ENCODE assay signal across 14 cellular contexts in genomic region chr13:98468352-98468751, GRCh38.
A peak's percentile ranks its signal among the peaks of the same experiment; 100 is the strongest.
DNase-seq lines count a peak whose midpoint lies in the region; ATAC-seq and TF ChIP-seq lines count a peak whose summit lies in the region.
"Had no signal": no experiment of that assay in that cellular context is flagged by ENCODE, and none has a peak within 500 bp of the region (broad histone marks: within the 10 kb centered on the region; RNA-seq: fewer than 3 reads in every experiment).

No MANE protein-coding gene starts in this region.

- H3K9me3 ChIP-seq in A673 (ENCODE audit: low read depth, low read length, poor library complexity, severe bottlenecking) (no peaks in the 10 kb centered on the region), BE2C (no peaks in the 10 kb centered on the region), SJCRH30 (replicated peaks) (no peaks in the 10 kb centered on the region), right atrium auricular region (no peaks in the 10 kb centered on the region)
- H3K9me3 ChIP-seq: testis had no signal

- WGBS in lower leg skin, 2 donors, result 69 to 78% methylated on average over 3 of the region's 3 CpGs

- CTCF ChIA-PET in A673 (lab: Charles Lee), result interaction anchor here (0.6 to 1.1 kb wide), 2 partner anchors 8 to 140 kb away, joined by 3 to 4 read pairs; no protein-coding TSS in a partner anchor

- 0 out of 2 replicates have a peak, but pooled peaks have one; percentile 26 for TF ChIP-seq CTCF in A673 (conservative IDR thresholded peaks at IDR 0.05; ENCODE audit: low read depth, low read length)
- TF ChIP-seq CTCF in BE2C (IDR thresholded peaks at IDR 0.05; ENCODE audit: low read depth, low read length), result peak; percentile 17; the same call in 1 of the 2 replicates
- TF ChIP-seq CTCF in right atrium auricular region (IDR thresholded peaks at IDR 0.05), result no peak
- no peak for TF ChIP-seq CTCF in lower leg skin (IDR thresholded peaks at IDR 0.05)

- peaks cover 9% of the 10 kb centered on the region for H3K36me3 ChIP-seq in A673 (ENCODE audit: insufficient read depth, low read length, poor library complexity, severe bottlenecking)
- peaks cover 36% of the 10 kb centered on the region for H3K36me3 ChIP-seq in BE2C
- peaks cover 20% of the 10 kb centered on the region for H3K36me3 ChIP-seq in SJCRH30
- H3K36me3 ChIP-seq in right atrium auricular region, result peaks cover 13% of the 10 kb centered on the region

- POLR2A ChIA-PET in A673 (lab: Charles Lee; ENCODE audit: low non-redundant PET), result no interaction called here

- BruUV-seq in A673 (replicated peaks; lab: Mats Ljungman, UMichigan), result no TSS peak

- peaks cover 19% of the 10 kb centered on the region for H3K4me1 ChIP-seq in A673 (ENCODE audit: insufficient read depth, low read length, poor library complexity, severe bottlenecking)
- peaks cover 10% of the 10 kb centered on the region; the same call in 1 of the 2 replicates for H3K4me1 ChIP-seq in BE2C
- peaks cover 13% of the 10 kb centered on the region for H3K4me1 ChIP-seq in SJCRH30
- H3K4me1 ChIP-seq in right atrium auricular region, result peaks cover 0 to 61% of the 10 kb centered on the region in 2 donors

- intact Hi-C loops in A673 (cut with micrococcal nuclease; ENCODE audit: unreplicated experiment) (loop anchor here (5.0 kb wide), 1 partner anchor 204 kb away; no protein-coding TSS in a partner anchor), lower leg skin (cut with DNase I; ENCODE audit: low total_unique reads) (no loop called here)

- no peak for DNase-seq in A673 (ENCODE audit: low spot score)
- no peak for DNase-seq in BE2C
- peak; percentile 74 to 89 for DNase-seq in SJCRH30
- DNase-seq in right atrium auricular region (ENCODE audit: low spot score), result no peak
- no peak for DNase-seq in AG08396 (ENCODE audit: low spot score)
- DNase-seq in lower leg skin (ENCODE audit: low spot score in 2 of 2), result no peak
- DNase-seq: activated CD4-positive, alpha-beta T cell treated with anti-CD3 and anti-CD28 coated beads for 4 hours; hippocampal formation; IMR-90; NCI-H146; testis had no signal

- H3K27ac ChIP-seq in A673 (ENCODE audit: low read depth, low read length, poor library complexity, severe bottlenecking) (no peak overlapping the region), SJCRH30 (peak overlapping the region; percentile 39; the same call in 1 of the 2 replicates), right atrium auricular region (peak overlapping the region; percentile 0 to 63)
- H3K27ac ChIP-seq: testis had no signal

- no peak for TF ChIP-seq POLR2A in lower leg skin (IDR thresholded peaks at IDR 0.05)

- no peak for ATAC-seq in activated CD4-positive, CD25-positive, alpha-beta regulatory T cell treated with anti-CD3 and anti-CD28 coated beads, Interleukin-2, amount 50 U/mL, for 24 hours

- H3K4me3 ChIP-seq in A673 (ENCODE audit: low read depth, low read length, poor library complexity, severe bottlenecking) (no peak overlapping the region), BE2C (ENCODE audit: low read depth, low read length) (no peak overlapping the region), SJCRH30 (no peak overlapping the region), right atrium auricular region (no peak overlapping the region), lower leg skin (ENCODE audit: low read depth, poor library complexity, severe bottlenecking) (no peak overlapping the region)
- H3K4me3 ChIP-seq: lung, smooth muscle cell, testis had no signal

- H3K27me3 ChIP-seq in A673 (replicated peaks; ENCODE audit: insufficient read depth, low read depth, low read length, poor library complexity), result no peaks in the 10 kb centered on the region
- H3K27me3 ChIP-seq in BE2C, result no peaks in the 10 kb centered on the region
- H3K27me3 ChIP-seq in SJCRH30, result no peaks in the 10 kb centered on the region
- H3K27me3 ChIP-seq in right atrium auricular region, result no peaks in the 10 kb centered on the region
- H3K27me3 ChIP-seq: testis had no signal

Comparison
In these comparisons a context has a peak if more than half of its experiments do, and no peak if none do; other contexts are left out.
1. DNase-seq: peak in SJCRH30 (2 of 2); none in A673 (single experiment), BE2C (single experiment), right atrium auricular region (single experiment), AG08396 (single experiment) and lower leg skin (0 of 2).
2. CTCF ChIP-seq: peak in A673 (single experiment) and BE2C (single experiment); none in right atrium auricular region (0 of 2) and lower leg skin (0 of 3).